Comparison of ENCODE assay signal across 1 cellular context in genomic region chr18:4589056-4589800, GRCh38.
TF ChIP-seq lines count a peak whose summit lies in the region.

No MANE protein-coding gene starts in this region.

TF ChIP-seq in HepG2, 621 proteins besides CTCF, POLR2A, EP300 and RAD21 (continued from another document and continues in another):
- TF ChIP-seq PRDM10 (CRISPR knock-in tag; IDR thresholded peaks at IDR 0.05; ENCODE audit: low read depth): no peak
- TF ChIP-seq ZMAT3 (CRISPR knock-in tag; conservative IDR thresholded peaks at IDR 0.05): no peak
- TF ChIP-seq CENPX (CRISPR knock-in tag; IDR thresholded peaks at IDR 0.05): no peak
- TF ChIP-seq BCL6 (CRISPR knock-in tag; IDR thresholded peaks at IDR 0.05): peak; percentile 45
- TF ChIP-seq RAD51 (IDR thresholded peaks at IDR 0.05; ENCODE audit: borderline replicate concordance): no peak
- no peak for TF ChIP-seq ZNF616 (CRISPR knock-in tag; IDR thresholded peaks at IDR 0.05; ENCODE audit: low read depth)
- TF ChIP-seq ARHGAP35 (CRISPR knock-in tag; IDR thresholded peaks at IDR 0.05; ENCODE audit: borderline replicate concordance): no peak
- TF ChIP-seq ZNF362 (CRISPR knock-in tag; IDR thresholded peaks at IDR 0.05; ENCODE audit: borderline replicate concordance): peak; percentile 70; the same call in 1 of the 2 replicates
- no peak for TF ChIP-seq ZNF124 (CRISPR knock-in tag; IDR thresholded peaks at IDR 0.05)
- TF ChIP-seq ZNF792 (CRISPR knock-in tag; IDR thresholded peaks at IDR 0.05): no peak
- TF ChIP-seq RFX5 (IDR thresholded peaks at IDR 0.05; ENCODE audit: low read depth, low read length): no peak
- TF ChIP-seq AHDC1 (CRISPR knock-in tag; IDR thresholded peaks at IDR 0.05; ENCODE audit: borderline replicate concordance): peak; percentile 79; the same call in 1 of the 2 replicates
- TF ChIP-seq PHF5A (CRISPR knock-in tag; IDR thresholded peaks at IDR 0.05; ENCODE audit: low read depth, unreplicated experiment): no peak
- TF ChIP-seq PPARG (CRISPR knock-in tag; conservative IDR thresholded peaks at IDR 0.05): peak; percentile 96
- TF ChIP-seq ELF4 (CRISPR knock-in tag; IDR thresholded peaks at IDR 0.05; ENCODE audit: borderline replicate concordance): no peak
- TF ChIP-seq SNAPC5 (CRISPR knock-in tag; IDR thresholded peaks at IDR 0.05; ENCODE audit: borderline replicate concordance): no peak
- no peak for TF ChIP-seq NFE2L2 (IDR thresholded peaks at IDR 0.05; ENCODE audit: low read length)
- no peak for TF ChIP-seq PAF1 (CRISPR knock-in tag; IDR thresholded peaks at IDR 0.05)
- no peak for TF ChIP-seq PBX3 (CRISPR knock-in tag; IDR thresholded peaks at IDR 0.05; ENCODE audit: borderline replicate concordance)
- TF ChIP-seq CREB1 (IDR thresholded peaks at IDR 0.05): no peak
- no peak for TF ChIP-seq CREB1 (CRISPR knock-in tag; IDR thresholded peaks at IDR 0.05)
- no peak for TF ChIP-seq DRAP1 (CRISPR knock-in tag; IDR thresholded peaks at IDR 0.05)
- TF ChIP-seq RELA (CRISPR knock-in tag; IDR thresholded peaks at IDR 0.05): no peak
- no peak for TF ChIP-seq ZNF629 (CRISPR knock-in tag; conservative IDR thresholded peaks at IDR 0.05)
- TF ChIP-seq ZSCAN22 (CRISPR knock-in tag; IDR thresholded peaks at IDR 0.05): no peak
- no peak for TF ChIP-seq JARID2 (CRISPR knock-in tag; IDR thresholded peaks at IDR 0.05; ENCODE audit: insufficient replicate concordance)
- no peak for TF ChIP-seq ZNF335 (CRISPR knock-in tag; IDR thresholded peaks at IDR 0.05)
- peak; percentile 84 for TF ChIP-seq TBL1XR1 (IDR thresholded peaks at IDR 0.05; ENCODE audit: borderline replicate concordance, low read length, partially characterized antibody)
- TF ChIP-seq ZBTB34 (CRISPR knock-in tag; IDR thresholded peaks at IDR 0.05): no peak
- no peak for TF ChIP-seq ZBTB33 (CRISPR knock-in tag; IDR thresholded peaks at IDR 0.05)
- no peak for TF ChIP-seq ZNF574 (CRISPR knock-in tag; IDR thresholded peaks at IDR 0.05)
- TF ChIP-seq HHEX (CRISPR knock-in tag; IDR thresholded peaks at IDR 0.05): 0 out of 2 replicates have a peak, but pooled peaks have one; percentile 28
- TF ChIP-seq KDM4B (CRISPR knock-in tag; IDR thresholded peaks at IDR 0.05): no peak
- TF ChIP-seq THAP7 (CRISPR knock-in tag; IDR thresholded peaks at IDR 0.05): no peak
- TF ChIP-seq PHF21A (CRISPR knock-in tag; IDR thresholded peaks at IDR 0.05): 0 out of 2 replicates have a peak, but pooled peaks have one; percentile 34
